In genomic region chr1:155947741-155948140, GRCh38 we compare ENCODE assay signal across 24 cellular contexts. TPM values are rescaled to one million over a fixed set of nuclear protein-coding genes. Genes with fewer than 3 reads are reported as not detected.
DNase-seq lines count a peak whose midpoint lies in the region; ATAC-seq and TF ChIP-seq lines count a peak whose summit lies in the region.
"Had no signal": no experiment of that assay in that cellular context is flagged by ENCODE, and none has a peak within 500 bp of the region (broad histone marks: within the 10 kb centered on the region; RNA-seq: fewer than 3 reads in every experiment).

No MANE protein-coding gene starts in this region.

- H3K9me3 Mint-ChIP-seq in CD4-positive, CD25-positive, alpha-beta regulatory T cell: no peaks in the 10 kb centered on the region
- H3K9me3 Mint-ChIP-seq in activated CD4-positive, alpha-beta memory T cell treated with anti-CD3 and anti-CD28 coated beads, Interleukin-2, amount 10 ng/mL, durations not matched to agents 7 days and 5 days: no peaks in the 10 kb centered on the region
- H3K9me3 Mint-ChIP-seq in naive thymus-derived CD4-positive, alpha-beta T cell: no peaks in the 10 kb centered on the region

- H3K9me2 ChIP-seq in SK-N-SH: no peaks in the 10 kb centered on the region

- 96% methylated on average over 8 of the region's 8 CpGs for WGBS in SK-N-SH (ENCODE audit: low lambda C conversion rate)

- H3K4me3 Mint-ChIP-seq in CD4-positive, CD25-positive, alpha-beta regulatory T cell: no peak overlapping the region
- H3K4me3 Mint-ChIP-seq in activated CD4-positive, alpha-beta memory T cell treated with anti-CD3 and anti-CD28 coated beads, Interleukin-2, amount 10 ng/mL, durations not matched to agents 7 days and 5 days: no peak overlapping the region
- H3K4me3 Mint-ChIP-seq in naive thymus-derived CD4-positive, alpha-beta T cell: no peak overlapping the region

- H2AFZ ChIP-seq in SK-N-SH (ENCODE audit: low read depth): no peak overlapping the region

- peaks cover 49 to 54% of the 10 kb centered on the region in 2 experiments for H3K36me3 ChIP-seq in SK-N-SH (replicated peaks in 1 of 2; ENCODE audit: control insufficient read depth in 1 of 2, insufficient read depth in 2 of 2, low read length in 1 of 2)
- peaks cover 52% of the 10 kb centered on the region for H3K36me3 ChIP-seq in CD4-positive, CD25-positive, alpha-beta regulatory T cell (ENCODE audit: control insufficient read depth, insufficient read depth, low read length)
- peaks cover 18 to 59% (median 22%) of the 10 kb centered on the region in 3 experiments for H3K36me3 ChIP-seq in naive thymus-derived CD4-positive, alpha-beta T cell (ENCODE audit: control insufficient read depth in 2 of 3, insufficient read depth in 3 of 3, low read length in 3 of 3)

- no peak overlapping the region for H3K4me2 ChIP-seq in SK-N-SH

- H3K27me3 Mint-ChIP-seq in CD4-positive, CD25-positive, alpha-beta regulatory T cell: no peaks in the 10 kb centered on the region
- H3K27me3 Mint-ChIP-seq in activated CD4-positive, alpha-beta memory T cell treated with anti-CD3 and anti-CD28 coated beads, Interleukin-2, amount 10 ng/mL, durations not matched to agents 7 days and 5 days: no peaks in the 10 kb centered on the region
- no peaks in the 10 kb centered on the region for H3K27me3 Mint-ChIP-seq in naive thymus-derived CD4-positive, alpha-beta T cell

- DNase-seq in SK-N-SH: peak; percentile 7
- DNase-seq in CD4-positive, CD25-positive, alpha-beta regulatory T cell: no peak
- DNase-seq in activated CD4-positive, alpha-beta memory T cell treated with anti-CD3 and anti-CD28 coated beads, Interleukin-2, amount 10 ng/mL, durations not matched to agents 7 days and 5 days: no peak
- no peak for DNase-seq in naive thymus-derived CD4-positive, alpha-beta T cell
- DNase-seq in NCI-H510A treated with DMSO at 0.1 percent for 48 hours (lab: John Stamatoyannopoulos, UW): no peak
- no peak for DNase-seq in NCI-H1048 (lab: John Stamatoyannopoulos, UW)
- DNase-seq in DMS79 treated with DMSO at 0.1 percent for 48 hours (lab: John Stamatoyannopoulos, UW): no peak
- DNase-seq: activated CD4-positive, alpha-beta T cell treated with anti-CD3 and anti-CD28 coated beads, Interleukin-2, amount 50 U/mL, for 4 hours; activated effector memory CD4-positive, alpha-beta T cell treated with anti-CD3 and anti-CD28 coated beads, Interleukin-2, amount 50 U/mL, for 16 hours; brain microvascular endothelial cell; dermis blood vessel endothelial cell; DMS153; GOT3; left lung; NCI-H2081 treated with DMSO at 0.1 percent for 48 hours; NCI-H524; OCI-M1; tibial artery had no signal

- intact Hi-C loops in naive thymus-derived CD4-positive, alpha-beta T cell (cut with micrococcal nuclease): loop anchor here in 1 of 2 donors (2.0 kb wide), 1 partner anchor 29 kb away; no protein-coding TSS in a partner anchor

- no peak overlapping the region for H3K27ac ChIP-seq in SK-N-SH (ENCODE audit: low read depth in 2 of 2, low read length in 1 of 2)
- no peak overlapping the region for H3K27ac ChIP-seq in CD4-positive, CD25-positive, alpha-beta regulatory T cell (ENCODE audit: insufficient read depth, low read length, poor library complexity, severe bottlenecking)
- peak overlapping the region; percentile 65 for H3K27ac ChIP-seq in naive thymus-derived CD4-positive, alpha-beta T cell (ENCODE audit: low read depth, low read length)
- H3K27ac ChIP-seq: 22Rv1, brain microvascular endothelial cell, HL-60, tibial artery had no signal

- TF ChIP-seq RAD21 in SK-N-SH (IDR thresholded peaks at IDR 0.05; ENCODE audit: low read length): no peak

- peaks cover 17% of the 10 kb centered on the region for H3K36me3 Mint-ChIP-seq in CD4-positive, CD25-positive, alpha-beta regulatory T cell
- H3K36me3 Mint-ChIP-seq in activated CD4-positive, alpha-beta memory T cell treated with anti-CD3 and anti-CD28 coated beads, Interleukin-2, amount 10 ng/mL, durations not matched to agents 7 days and 5 days (ENCODE audit: low read depth): peaks cover 56% of the 10 kb centered on the region
- peaks cover 0 to 29% (median 7%) of the 10 kb centered on the region in 5 donors for H3K36me3 Mint-ChIP-seq in naive thymus-derived CD4-positive, alpha-beta T cell

- H3K9ac ChIP-seq in SK-N-SH: no peak overlapping the region

- H3F3A ChIP-seq in SK-N-SH (replicated peaks; ENCODE audit: insufficient read depth): peaks cover 53% of the 10 kb centered on the region

- H3K9me3 ChIP-seq in SK-N-SH: no peaks in the 10 kb centered on the region
- no peaks in the 10 kb centered on the region for H3K9me3 ChIP-seq in CD4-positive, CD25-positive, alpha-beta regulatory T cell (ENCODE audit: control insufficient read depth in 2 of 2, low read length in 2 of 2)
- H3K9me3 ChIP-seq in naive thymus-derived CD4-positive, alpha-beta T cell (ENCODE audit: control insufficient read depth in 2 of 3, low read length in 3 of 3): no peaks in the 10 kb centered on the region
- H3K9me3 ChIP-seq: left lung, tibial artery had no signal

- no peaks in the 10 kb centered on the region for H3K4me1 ChIP-seq in SK-N-SH (ENCODE audit: control insufficient read depth in 1 of 2, insufficient read depth in 2 of 2, low read depth in 1 of 2, low read length in 1 of 2)
- peaks cover 33% of the 10 kb centered on the region for H3K4me1 ChIP-seq in CD4-positive, CD25-positive, alpha-beta regulatory T cell (ENCODE audit: control insufficient read depth, insufficient read depth, low read length, poor library complexity, severe bottlenecking)
- peaks cover 20 to 26% of the 10 kb centered on the region in 2 donors for H3K4me1 ChIP-seq in naive thymus-derived CD4-positive, alpha-beta T cell (ENCODE audit: control insufficient read depth in 2 of 2, insufficient read depth in 2 of 2, low read length in 2 of 2)

- H3K4me3 ChIP-seq in SK-N-SH (ENCODE audit: low read depth in 2 of 2, low read length in 1 of 2): no peak overlapping the region
- H3K4me3 ChIP-seq in CD4-positive, CD25-positive, alpha-beta regulatory T cell (ENCODE audit: low read depth, low read length): no peak overlapping the region
- H3K4me3 ChIP-seq in naive thymus-derived CD4-positive, alpha-beta T cell (ENCODE audit: low read length): no peak overlapping the region
- H3K4me3 ChIP-seq: left lung, skin epidermis, tibial artery had no signal

- TF ChIP-seq EP300 in SK-N-SH (IDR thresholded peaks at IDR 0.05; ENCODE audit: borderline replicate concordance in 1 of 2, low read depth in 1 of 2, low read length in 1 of 2): no peak

- peak overlapping the region; percentile 48 to 93 (median 59) for H3K27ac Mint-ChIP-seq in CD4-positive, CD25-positive, alpha-beta regulatory T cell
- peak overlapping the region; percentile 41 for H3K27ac Mint-ChIP-seq in activated CD4-positive, alpha-beta memory T cell treated with anti-CD3 and anti-CD28 coated beads, Interleukin-2, amount 10 ng/mL, durations not matched to agents 7 days and 5 days
- H3K27ac Mint-ChIP-seq in naive thymus-derived CD4-positive, alpha-beta T cell: peak overlapping the region in 5 of 9 donors; percentile 45 to 96 (median 55)

- H4K20me1 ChIP-seq in SK-N-SH (ENCODE audit: insufficient read depth): no peaks in the 10 kb centered on the region

- H3K4me1 Mint-ChIP-seq in CD4-positive, CD25-positive, alpha-beta regulatory T cell: peaks cover 11 to 47% (median 27%) of the 10 kb centered on the region in 4 donors
- H3K4me1 Mint-ChIP-seq in activated CD4-positive, alpha-beta memory T cell treated with anti-CD3 and anti-CD28 coated beads, Interleukin-2, amount 10 ng/mL, durations not matched to agents 7 days and 5 days: peaks cover 38% of the 10 kb centered on the region
- peaks cover 21 to 46% (median 33%) of the 10 kb centered on the region in 7 donors for H3K4me1 Mint-ChIP-seq in naive thymus-derived CD4-positive, alpha-beta T cell

- TF ChIP-seq CTCF in SK-N-SH (IDR thresholded peaks at IDR 0.05): no peak

- no peaks in the 10 kb centered on the region for H3K79me2 ChIP-seq in SK-N-SH (ENCODE audit: insufficient read depth)

- no peak for ATAC-seq in SK-N-SH treated with all-trans-retinoic acid at 6 μM for 48 hours
- no peak for ATAC-seq in CD4-positive, CD25-positive, alpha-beta regulatory T cell (ENCODE audit: low read depth in 2 of 2)
- no peak for ATAC-seq in naive thymus-derived CD4-positive, alpha-beta T cell
- ATAC-seq: left lung had no signal

- CTCF ChIA-PET in SK-N-SH (lab: Yijun Ruan, JAX): interaction anchor here (0.8 to 1.8 kb wide), 3 partner anchors 15 to 118 kb away, joined by 3 to 4 read pairs (median 3); no protein-coding TSS in a partner anchor
- CTCF ChIA-PET in activated CD4-positive, alpha-beta memory T cell treated with anti-CD3 and anti-CD28 coated beads, Interleukin-2, amount 10 ng/mL, durations not matched to agents 7 days and 5 days (lab: Charles Lee): interaction anchor here (0.6 to 1.8 kb wide), 7 partner anchors 9 to 42 kb away, joined by 3 to 7 read pairs (median 4); partner anchors contain the start of gene KHDC4
- CTCF ChIA-PET in naive thymus-derived CD4-positive, alpha-beta T cell (lab: Charles Lee): interaction anchor here (0.9 kb wide), 1 partner anchor 26 kb away, joined by 3 read pairs; no protein-coding TSS in a partner anchor

- no peaks in the 10 kb centered on the region for H3K27me3 ChIP-seq in SK-N-SH (ENCODE audit: insufficient read depth)
- no peaks in the 10 kb centered on the region for H3K27me3 ChIP-seq in CD4-positive, CD25-positive, alpha-beta regulatory T cell (ENCODE audit: control insufficient read depth, insufficient read depth, low read length)
- no peaks in the 10 kb centered on the region for H3K27me3 ChIP-seq in naive thymus-derived CD4-positive, alpha-beta T cell (ENCODE audit: control insufficient read depth in 2 of 2, insufficient read depth in 2 of 2, low read length in 2 of 2)
- H3K27me3 ChIP-seq: brain microvascular endothelial cell, left lung, tibial artery had no signal

- POLR2A ChIA-PET in SK-N-SH (lab: Yijun Ruan, JAX): interaction anchor here (1.0 kb wide), 1 partner anchor 72 kb away, joined by 3 read pairs; no protein-coding TSS in a partner anchor
- POLR2A ChIA-PET in activated CD4-positive, alpha-beta memory T cell treated with anti-CD3 and anti-CD28 coated beads, Interleukin-2, amount 10 ng/mL, durations not matched to agents 7 days and 5 days (lab: Charles Lee): interaction anchor here (0.6 to 3.2 kb wide), 5 partner anchors 11 to 30 kb away, joined by 3 to 28 read pairs (median 4); partner anchors contain the start of genes ARHGEF2 and KHDC4
- POLR2A ChIA-PET in naive thymus-derived CD4-positive, alpha-beta T cell (lab: Charles Lee): interaction anchor here (0.6 to 2.0 kb wide), 4 partner anchors 9 to 47 kb away, joined by 3 to 5 read pairs (median 4); no protein-coding TSS in a partner anchor

RNA-seq across cellular contexts. Expression of gene RXFP4, which starts 6.3 kb away (rescaled TPM):
- not detected in 2 replicates for polyA plus RNA-seq in SK-N-SH (2012; rRNA removed)
- not detected in 2 replicates for polyA plus RNA-seq in SK-N-SH (2012; cell fraction: cytosol; rRNA removed)
- not detected in 2 replicates for polyA plus RNA-seq in SK-N-SH (2012; cell fraction: nucleus; rRNA removed)
- total RNA-seq in CD4-positive, CD25-positive, alpha-beta regulatory T cell: not detected
- polyA plus RNA-seq in CD4-positive, CD25-positive, alpha-beta regulatory T cell: 1 to 10 TPM in 1 of 4 donors, under 1 TPM in 1, not detected in 2; 0.32 to 1.4 TPM
- not detected for total RNA-seq in activated CD4-positive, alpha-beta memory T cell treated with anti-CD3 and anti-CD28 coated beads, Interleukin-2, amount 10 ng/mL, durations not matched to agents 7 days and 5 days
- total RNA-seq in naive thymus-derived CD4-positive, alpha-beta T cell: not detected
- 1 to 10 TPM in 1 of 2 donors, under 1 TPM in 1; 0.60 to 1.3 TPM for polyA plus RNA-seq in naive thymus-derived CD4-positive, alpha-beta T cell
- total RNA-seq: dermis blood vessel endothelial cell, left lung, SK-MEL-5 had no signal
- polyA plus RNA-seq: BJ had no signal

RNA-seq across cellular contexts. Expression of gene KHDC4, which starts 13.5 kb away (rescaled TPM):
- 43.1 and 94.4 TPM in 2 replicates for polyA plus RNA-seq in SK-N-SH (2012; rRNA removed)
- polyA plus RNA-seq in SK-N-SH (2012; cell fraction: cytosol; rRNA removed): 24.6 and 27.2 TPM in 2 replicates
- 176 and 362 TPM in 2 replicates for polyA plus RNA-seq in SK-N-SH (2012; cell fraction: nucleus; rRNA removed)
- 60.1 TPM for total RNA-seq in CD4-positive, CD25-positive, alpha-beta regulatory T cell
- 10 to 100 TPM in 1 of 4 donors, 1 to 10 TPM in 3; 7.4 to 10.8 (median 8.3) TPM for polyA plus RNA-seq in CD4-positive, CD25-positive, alpha-beta regulatory T cell
- total RNA-seq in activated CD4-positive, alpha-beta memory T cell treated with anti-CD3 and anti-CD28 coated beads, Interleukin-2, amount 10 ng/mL, durations not matched to agents 7 days and 5 days: 10 to 100 TPM; 63.8 to 71.4 TPM
- 100 to 1,000 TPM in 2 of 5 experiments, 10 to 100 TPM in 3; 64.6 to 117 (median 79.8) TPM for total RNA-seq in naive thymus-derived CD4-positive, alpha-beta T cell
- polyA plus RNA-seq in naive thymus-derived CD4-positive, alpha-beta T cell: 1 to 10 TPM; 8.1 to 9.3 TPM

RNA-seq across cellular contexts. Expression of gene ARHGEF2, which starts 30.6 kb away (rescaled TPM):
- 32.4 and 50.8 TPM in 2 replicates for polyA plus RNA-seq in SK-N-SH (2012; rRNA removed)
- 36.5 and 37.6 TPM in 2 replicates for polyA plus RNA-seq in SK-N-SH (2012; cell fraction: cytosol; rRNA removed)
- polyA plus RNA-seq in SK-N-SH (2012; cell fraction: nucleus; rRNA removed): 165 and 188 TPM in 2 replicates
- total RNA-seq in CD4-positive, CD25-positive, alpha-beta regulatory T cell: 108 TPM
- 10 to 100 TPM; 16.1 to 19.2 (median 16.3) TPM for polyA plus RNA-seq in CD4-positive, CD25-positive, alpha-beta regulatory T cell
- 100 to 1,000 TPM; 159 to 164 TPM for total RNA-seq in activated CD4-positive, alpha-beta memory T cell treated with anti-CD3 and anti-CD28 coated beads, Interleukin-2, amount 10 ng/mL, durations not matched to agents 7 days and 5 days
- total RNA-seq in naive thymus-derived CD4-positive, alpha-beta T cell: 100 to 1,000 TPM; 108 to 236 (median 182) TPM
- 10 to 100 TPM; 17.0 to 28.5 TPM for polyA plus RNA-seq in naive thymus-derived CD4-positive, alpha-beta T cell

RNA-seq across cellular contexts. Expression of gene RIT1, which starts 36.6 kb away (rescaled TPM):
- polyA plus RNA-seq in SK-N-SH (2012; rRNA removed): 28.8 and 35.3 TPM in 2 replicates
- polyA plus RNA-seq in SK-N-SH (2012; cell fraction: cytosol; rRNA removed): 35.5 and 36.8 TPM in 2 replicates
- 18.0 and 29.0 TPM in 2 replicates for polyA plus RNA-seq in SK-N-SH (2012; cell fraction: nucleus; rRNA removed)
- 55.8 TPM for total RNA-seq in CD4-positive, CD25-positive, alpha-beta regulatory T cell
- polyA plus RNA-seq in CD4-positive, CD25-positive, alpha-beta regulatory T cell: 10 to 100 TPM; 25.0 to 32.1 (median 29.0) TPM
- 10 to 100 TPM; 25.0 to 30.9 TPM for total RNA-seq in activated CD4-positive, alpha-beta memory T cell treated with anti-CD3 and anti-CD28 coated beads, Interleukin-2, amount 10 ng/mL, durations not matched to agents 7 days and 5 days
- 10 to 100 TPM; 34.0 to 83.9 (median 41.4) TPM for total RNA-seq in naive thymus-derived CD4-positive, alpha-beta T cell
- polyA plus RNA-seq in naive thymus-derived CD4-positive, alpha-beta T cell: 10 to 100 TPM; 19.1 to 19.7 TPM
